Comparison of ENCODE assay signal across 8 cellular contexts in the genomic region with DNA sequence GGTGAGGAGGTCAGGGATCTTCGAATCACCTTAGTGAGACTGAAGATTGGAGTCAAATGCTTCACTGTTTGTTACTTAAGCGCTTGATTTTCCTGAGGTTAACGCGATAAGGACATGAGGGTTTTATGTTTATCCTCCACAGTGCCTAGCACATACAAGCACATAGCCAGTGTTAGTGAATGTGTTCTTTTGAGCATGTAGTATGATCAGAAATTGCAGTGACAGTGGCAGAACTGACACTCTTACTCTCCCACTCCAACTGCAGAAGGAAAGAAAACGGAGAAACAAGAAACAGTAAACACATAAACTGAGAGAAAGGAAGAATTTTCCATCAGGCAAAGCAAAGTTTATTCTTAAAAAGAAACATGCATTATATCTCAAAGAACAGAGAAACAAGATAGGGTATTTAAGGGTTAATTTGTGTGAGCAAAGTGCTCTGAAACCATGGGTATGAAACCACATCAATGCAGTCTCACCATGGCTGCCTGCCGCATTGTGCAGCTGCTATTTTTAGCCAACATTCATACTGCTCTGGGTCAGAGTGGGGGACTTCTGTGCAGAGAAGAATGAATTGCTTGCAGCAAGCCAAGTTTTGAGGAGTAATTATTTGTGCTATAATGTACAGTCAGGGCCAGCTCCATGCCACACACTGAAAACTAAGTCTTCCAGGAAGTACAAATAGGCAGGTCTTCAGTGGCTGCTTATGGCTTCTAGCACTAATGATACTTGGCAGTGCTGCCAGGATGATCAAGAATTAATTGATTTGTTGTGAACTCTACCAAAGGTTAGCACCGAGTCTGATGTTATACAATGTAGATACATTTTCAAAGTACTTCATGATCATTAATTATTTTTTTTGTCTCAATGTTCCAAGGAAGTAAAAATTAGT.
A peak's percentile ranks its signal among the peaks of the same experiment; 100 is the strongest.
DNase-seq lines count a peak whose midpoint lies in the region; ATAC-seq and TF ChIP-seq lines count a peak whose summit lies in the region.

No MANE protein-coding gene starts in this region.

- TF ChIP-seq CTCF in mammary epithelial cell (conservative IDR thresholded peaks at IDR 0.05 in 1 of 2, IDR thresholded peaks at IDR 0.05 in 1 of 2; ENCODE audit: extremely low read depth in 1 of 2, insufficient read depth in 1 of 2, low read depth in 1 of 2, low read length in 2 of 2) (no peak), breast epithelium (IDR thresholded peaks at IDR 0.05) (no peak)

- no peak for TF ChIP-seq POLR2A in breast epithelium (IDR thresholded peaks at IDR 0.05)

- H3K9me3 ChIP-seq in mammary epithelial cell (replicated peaks; ENCODE audit: insufficient read depth, low read length), result peaks cover 2% of the 10 kb centered on the region
- no peaks in the 10 kb centered on the region for H3K9me3 ChIP-seq in breast epithelium

- H2AFZ ChIP-seq in mammary epithelial cell (ENCODE audit: low read depth, low read length), result no peak overlapping the region

- H4K20me1 ChIP-seq in mammary epithelial cell (ENCODE audit: insufficient read depth, low read length), result no peaks in the 10 kb centered on the region

- H3K27me3 ChIP-seq in mammary epithelial cell (ENCODE audit: insufficient read depth, low read length) (no peaks in the 10 kb centered on the region), breast epithelium (no peaks in the 10 kb centered on the region)

- H3K9ac ChIP-seq in mammary epithelial cell (ENCODE audit: insufficient read depth, low read length), result no peak overlapping the region

- H3K4me2 ChIP-seq in mammary epithelial cell (ENCODE audit: insufficient read depth, low read depth, low read length), result no peak overlapping the region

- H3K4me1 ChIP-seq in mammary epithelial cell (ENCODE audit: insufficient read depth, low read length) (no peaks in the 10 kb centered on the region), breast epithelium (no peaks in the 10 kb centered on the region)

- peak; percentile 100 for ATAC-seq in HG02884 (IDR thresholded peaks at IDR 0.05; ENCODE audit: unreplicated experiment)

- no TSS peak for BruUV-seq in mammary epithelial cell (replicated peaks; lab: Mats Ljungman, UMichigan)

- dilution Hi-C loops in mammary epithelial cell (cut with HindIII; ENCODE audit: low sequenced_read_pairs), result no loop called here

- H3K79me2 ChIP-seq in mammary epithelial cell (ENCODE audit: insufficient read depth, low read length), result no peaks in the 10 kb centered on the region

- in situ Hi-C loops in mammary epithelial cell (cut with MboI; ENCODE audit: low sequenced_read_pairs in 2 of 2), result no loop called here

- H3K27ac ChIP-seq in mammary epithelial cell (ENCODE audit: insufficient read depth, low read depth, low read length), result no peak overlapping the region
- no peak overlapping the region for H3K27ac ChIP-seq in breast epithelium

- H3K36me3 ChIP-seq in mammary epithelial cell (ENCODE audit: insufficient read depth, low read length) (no peaks in the 10 kb centered on the region), breast epithelium (no peaks in the 10 kb centered on the region)

- intact Hi-C loops in mammary epithelial cell (cut with micrococcal nuclease) (no loop called here), breast epithelium (cut with DNase I; ENCODE audit: low total_unique reads) (no loop called here)

- WGBS in mammary epithelial cell (ENCODE audit: low coverage, missing lambda C conversion rate), result 66% methylated on average over 7 of the region's 7 CpGs

- H3K4me3 ChIP-seq in mammary epithelial cell (replicated peaks in 1 of 3; ENCODE audit: insufficient read depth in 1 of 3, low read depth in 2 of 3, low read length in 3 of 3) (no peak overlapping the region), breast epithelium (no peak overlapping the region)

- DNase-seq in mammary epithelial cell (peak; percentile 4), breast epithelium (ENCODE audit: low spot score in 2 of 2) (no peak), RPMI8226 (peak; percentile 84), islet precursor cell (peak; percentile 68), NCI-H774 (lab: John Stamatoyannopoulos, UW) (no peak), inferior parietal cortex (ENCODE audit: extremely low spot score) (no peak), hippocampal formation (lab: John Stamatoyannopoulos, UW) (no peak)

- CTCF ChIA-PET in mammary epithelial cell (lab: Charles Lee; ENCODE audit: low non-redundant PET), result no interaction called here

Comparison
In these comparisons a context has a peak if more than half of its experiments do, and no peak if none do; other contexts are left out.
1. DNase-seq: peak in mammary epithelial cell (single experiment), RPMI8226 (single experiment) and islet precursor cell (single experiment); none in breast epithelium (0 of 2), NCI-H774 (single experiment), inferior parietal cortex (single experiment) and hippocampal formation (0 of 2).